1 cellular context compared by ENCODE assay signal in the genomic region with DNA sequence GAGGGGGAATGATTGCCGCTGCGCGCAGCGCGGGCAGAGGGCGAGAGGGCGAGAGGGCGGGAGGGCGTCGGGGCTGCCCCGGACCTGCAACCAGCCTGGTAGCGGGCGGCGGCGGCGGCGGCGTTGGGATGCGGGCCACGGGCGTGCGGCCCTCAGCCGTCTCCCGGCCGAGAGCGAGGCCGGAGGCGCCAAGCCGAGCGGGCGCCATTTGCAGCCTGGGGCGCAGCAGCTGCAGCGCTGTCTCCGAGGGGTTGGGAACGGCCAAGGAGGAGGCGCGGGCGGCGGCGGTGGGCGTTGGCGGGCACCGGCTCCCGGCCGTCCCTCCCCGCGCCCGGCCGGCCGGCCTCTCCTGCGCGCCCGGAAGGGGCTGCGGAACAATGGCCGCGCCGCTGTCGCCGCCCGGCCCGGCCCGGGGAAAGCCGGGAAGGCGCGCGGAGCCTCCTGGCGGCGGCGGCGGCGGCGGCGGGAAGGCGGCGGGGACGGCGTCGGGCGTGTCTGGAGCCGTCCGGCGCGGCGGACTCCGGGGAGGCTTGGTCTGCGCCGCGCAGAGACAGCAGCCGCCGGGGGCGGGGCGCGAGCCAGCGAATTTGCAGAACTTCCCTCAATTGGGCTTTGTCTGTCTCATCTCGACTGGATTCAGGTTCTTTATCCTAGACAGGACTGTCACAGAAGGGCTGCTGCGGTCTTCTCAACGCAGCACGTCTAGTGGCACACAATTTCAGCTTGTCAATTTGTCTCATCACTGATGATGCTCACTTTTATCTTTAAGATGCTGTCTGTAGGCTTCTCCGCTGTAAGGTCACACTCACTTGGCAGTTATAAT.
TF ChIP-seq lines count a peak whose summit lies in the region.

No MANE protein-coding gene starts in this region.

TF ChIP-seq in H1, 55 proteins besides CTCF, POLR2A, EP300 and RAD21:
- TF ChIP-seq POLR2AphosphoS5 (IDR thresholded peaks at IDR 0.05; ENCODE audit: low read depth, low read length), result peak; percentile 76
- TF ChIP-seq JUN (IDR thresholded peaks at IDR 0.05; ENCODE audit: low read depth, low read length), result no peak
- TF ChIP-seq KDM4A (IDR thresholded peaks at IDR 0.05; ENCODE audit: low read depth, low read length, severe bottlenecking), result peak; percentile 59
- TF ChIP-seq TAF1 (IDR thresholded peaks at IDR 0.05; ENCODE audit: low read depth, low read length), result peak; percentile 63; the same call in 1 of the 2 replicates
- TF ChIP-seq RNF2 (IDR thresholded peaks at IDR 0.05; ENCODE audit: borderline replicate concordance, low read depth, low read length, missing control alignments, poor library complexity, severe bottlenecking), result no peak
- TF ChIP-seq GABPA (IDR thresholded peaks at IDR 0.05; ENCODE audit: borderline replicate concordance, insufficient read depth, low read length), result peak; percentile 58; the same call in 1 of the 2 replicates
- TF ChIP-seq YY1 (IDR thresholded peaks at IDR 0.05; ENCODE audit: low read depth, low read length), result peak; percentile 90
- peak; percentile 81 for TF ChIP-seq PHF8 (conservative IDR thresholded peaks at IDR 0.05; ENCODE audit: low read depth, low read length)
TF ChIP-seq in H1: peak in this region for 6.
